In genomic region chr6:44387346-44388134, GRCh38 we compare ENCODE assay signal across 1 cellular context.
TF ChIP-seq lines count a peak whose summit lies in the region.

Gene CDC5L (plus strand): TSS chr6:44387706. CDS start chr6:44387824, 118 bp downstream.

TF ChIP-seq in HepG2, 621 proteins besides CTCF, POLR2A, EP300 and RAD21 (continued from another document and continues in another):
- TF ChIP-seq RERE (CRISPR knock-in tag; IDR thresholded peaks at IDR 0.05; ENCODE audit: low read depth) (peak; percentile 7; the same call in 1 of the 2 replicates), SSRP1 (CRISPR knock-in tag; IDR thresholded peaks at IDR 0.05) (0 out of 2 replicates have a peak, but pooled peaks have one; percentile 28), ZNF160 (CRISPR knock-in tag; IDR thresholded peaks at IDR 0.05) (peak; percentile 87), SP140L (CRISPR knock-in tag; IDR thresholded peaks at IDR 0.05; ENCODE audit: borderline replicate concordance) (no peak; the same call in 1 of the 2 replicates), FOXA1 (IDR thresholded peaks at IDR 0.05) (no peak), FOXA1 (CRISPR knock-in tag; IDR thresholded peaks at IDR 0.05) (peak; percentile 14; the same call in 1 of the 2 replicates), ZNF501 (CRISPR knock-in tag; IDR thresholded peaks at IDR 0.05) (peak; percentile 95), NFE2 (CRISPR knock-in tag; IDR thresholded peaks at IDR 0.05) (no peak), GABPA (IDR thresholded peaks at IDR 0.05; ENCODE audit: low read depth, low read length) (no peak), GABPA (CRISPR knock-in tag; IDR thresholded peaks at IDR 0.05; ENCODE audit: low read depth) (peak; percentile 68; the same call in 1 of the 2 replicates), BHLHE40 (IDR thresholded peaks at IDR 0.05; ENCODE audit: low read length) (no peak), ZNF235 (CRISPR knock-in tag; IDR thresholded peaks at IDR 0.05; ENCODE audit: borderline replicate concordance) (peak; percentile 67), PAXIP1 (CRISPR knock-in tag; conservative IDR thresholded peaks at IDR 0.05) (peak; percentile 62), FOSL1 (CRISPR knock-in tag; IDR thresholded peaks at IDR 0.05; ENCODE audit: borderline replicate concordance) (no peak), SAP130 (CRISPR knock-in tag; IDR thresholded peaks at IDR 0.05; ENCODE audit: low read depth) (peak; percentile 91), ZNF180 (CRISPR knock-in tag; IDR thresholded peaks at IDR 0.05; ENCODE audit: borderline replicate concordance, low read depth) (no peak), ZNF513 (CRISPR knock-in tag; conservative IDR thresholded peaks at IDR 0.05) (no peak), ZBTB14 (CRISPR knock-in tag; IDR thresholded peaks at IDR 0.05) (no peak), ZHX2 (IDR thresholded peaks at IDR 0.05; ENCODE audit: low read depth) (peak; percentile 99), ZHX2 (CRISPR knock-in tag; IDR thresholded peaks at IDR 0.05; ENCODE audit: borderline replicate concordance) (no peak), ZNF143 (CRISPR knock-in tag; IDR thresholded peaks at IDR 0.05) (peak; percentile 63; the same call in 1 of the 2 replicates), HDAC1 (CRISPR knock-in tag; IDR thresholded peaks at IDR 0.05) (peak; percentile 92), REL (CRISPR knock-in tag; conservative IDR thresholded peaks at IDR 0.05) (0 out of 2 replicates have a peak, but pooled peaks have one; percentile 32), ZNF572 (CRISPR knock-in tag; IDR thresholded peaks at IDR 0.05) (peak; percentile 84), ZNF672 (CRISPR knock-in tag; IDR thresholded peaks at IDR 0.05) (no peak), NR1H2 (CRISPR knock-in tag; IDR thresholded peaks at IDR 0.05; ENCODE audit: borderline replicate concordance, low read depth) (no peak), POLR2AphosphoS5 (IDR thresholded peaks at IDR 0.05; ENCODE audit: low read depth, low read length) (peak; percentile 100), ZNF468 (CRISPR knock-in tag; IDR thresholded peaks at IDR 0.05) (peak; percentile 83; the same call in 1 of the 2 replicates), EED (CRISPR knock-in tag; IDR thresholded peaks at IDR 0.05) (peak; percentile 94), ZNF362 (CRISPR knock-in tag; IDR thresholded peaks at IDR 0.05; ENCODE audit: borderline replicate concordance) (peak; percentile 65; the same call in 1 of the 2 replicates), NPAS2 (CRISPR knock-in tag; IDR thresholded peaks at IDR 0.05; ENCODE audit: borderline replicate concordance) (no peak), ZNF205 (CRISPR knock-in tag; IDR thresholded peaks at IDR 0.05) (peak; percentile 88; the same call in 1 of the 2 replicates)
